Comparison of ENCODE assay signal across 1 cellular context in genomic region chr11:33147559-33147958, GRCh38.
TF ChIP-seq lines count a peak whose summit lies in the region.

No MANE protein-coding gene starts in this region.

TF ChIP-seq in A549, 52 proteins besides CTCF, POLR2A, EP300 and RAD21 (continued from another document):
- TF ChIP-seq FOSL2 (IDR thresholded peaks at IDR 0.05) (no peak), FOSL2 (CRISPR knock-in tag; IDR thresholded peaks at IDR 0.05) (no peak), CHD4 (IDR thresholded peaks at IDR 0.05; ENCODE audit: borderline replicate concordance) (no peak), MAFK (IDR thresholded peaks at IDR 0.05; ENCODE audit: partially characterized antibody) (no peak), PHF8 (IDR thresholded peaks at IDR 0.05; ENCODE audit: borderline replicate concordance, low read depth) (no peak)
